16 cellular contexts compared by ENCODE assay signal in the genomic region with DNA sequence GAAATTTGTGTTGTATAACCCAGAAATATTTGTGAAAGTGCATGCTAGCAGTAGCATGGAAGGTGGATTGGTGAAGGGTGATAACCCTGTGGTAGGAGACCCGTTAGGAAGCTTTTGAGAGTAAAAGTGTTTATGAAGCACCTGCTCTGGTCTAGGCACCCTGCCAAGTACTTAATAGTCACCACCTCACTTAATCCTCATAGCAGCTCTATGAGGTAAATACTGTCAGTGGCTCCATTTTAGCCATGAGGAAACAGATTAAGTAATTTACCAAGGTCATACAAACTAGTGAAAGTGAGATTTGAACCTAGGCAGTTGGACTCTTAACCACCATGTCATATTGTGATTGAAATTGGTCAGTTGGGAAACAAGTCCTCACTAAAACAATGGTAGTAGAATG.
DNase-seq lines count a peak whose midpoint lies in the region; ATAC-seq and TF ChIP-seq lines count a peak whose summit lies in the region.
"Had no signal": no experiment of that assay in that cellular context is flagged by ENCODE, and none has a peak within 500 bp of the region (broad histone marks: within the 10 kb centered on the region; RNA-seq: fewer than 3 reads in every experiment).

No MANE protein-coding gene starts in this region.

- TF ChIP-seq POLR2A in esophagus squamous epithelium (IDR thresholded peaks at IDR 0.05) = no peak

- no peak overlapping the region for H3K4me3 ChIP-seq in BLaER1 treated with 17β-estradiol and CSF1 and Interleukin-3, amounts not matched to agents 10 nM and 100 nM
- H3K4me3 ChIP-seq in CD4-positive, alpha-beta memory T cell (ENCODE audit: low read length in 2 of 2) = no peak overlapping the region
- H3K4me3 ChIP-seq in esophagus squamous epithelium (no peak overlapping the region), GM23338 (no peak overlapping the region)
- H3K4me3 ChIP-seq: thyroid gland had no signal

- H3K27me3 ChIP-seq in BLaER1 treated with 17β-estradiol and CSF1 and Interleukin-3, amounts not matched to agents 10 nM and 100 nM = no peaks in the 10 kb centered on the region
- H3K27me3 ChIP-seq in CD4-positive, alpha-beta memory T cell (ENCODE audit: insufficient read depth, low read length) = no peaks in the 10 kb centered on the region
- H3K27me3 ChIP-seq in esophagus squamous epithelium (no peaks in the 10 kb centered on the region), GM23338 (ENCODE audit: insufficient read depth) (no peaks in the 10 kb centered on the region)
- H3K27me3 ChIP-seq: brain microvascular endothelial cell, thyroid gland had no signal

- intact Hi-C loops in CD4-positive, alpha-beta memory T cell (cut with micrococcal nuclease) = no loop called here
- intact Hi-C loops in esophagus squamous epithelium (cut with DNase I) = no loop called here

- peaks cover 84 to 100% (median 100%) of the 10 kb centered on the region in 11 experiments for H4K20me1 ChIP-seq in BLaER1 treated with 17β-estradiol and CSF1 and Interleukin-3, amounts not matched to agents 10 nM and 100 nM
- H4K20me1 ChIP-seq in GM23338 (replicated peaks; ENCODE audit: insufficient read depth) = peaks cover 17% of the 10 kb centered on the region

- peak overlapping the region in 1 of 8 donors; percentile 20 for H3K4me3 Mint-ChIP-seq in CD4-positive, alpha-beta memory T cell
- H3K4me3 Mint-ChIP-seq in GM23338 = no peak overlapping the region
- H3K4me3 Mint-ChIP-seq: B cell, nephron progenitor cell had no signal

- H3F3A ChIP-seq in GM23338 (replicated peaks; ENCODE audit: low read depth) = no peaks in the 10 kb centered on the region

- peaks cover 52 to 64% (median 59%) of the 10 kb centered on the region in 10 experiments for H3K4me1 ChIP-seq in BLaER1 treated with 17β-estradiol and CSF1 and Interleukin-3, amounts not matched to agents 10 nM and 100 nM
- H3K4me1 ChIP-seq in CD4-positive, alpha-beta memory T cell (ENCODE audit: insufficient read depth, low read length) = peaks cover 20% of the 10 kb centered on the region
- H3K4me1 ChIP-seq in esophagus squamous epithelium (peaks cover 0 to 67% (median 12%) of the 10 kb centered on the region in 3 donors), GM23338 (ENCODE audit: insufficient read depth) (peaks cover 12% of the 10 kb centered on the region)
- H3K4me1 ChIP-seq: thyroid gland had no signal

- peaks cover 30% of the 10 kb centered on the region for H3K79me2 ChIP-seq in GM23338 (replicated peaks; ENCODE audit: insufficient read depth)

- no peak for DNase-seq in CD4-positive, alpha-beta memory T cell
- DNase-seq in NCI-H774 (lab: John Stamatoyannopoulos, UW) (peak; percentile 54), esophagus squamous epithelium (lab: John Stamatoyannopoulos, UW) (no peak), GM23338 (ENCODE audit: low spot score) (no peak)
- no peak for DNase-seq in NK-92 treated with Interleukin-12 subunit alpha and Interleukin-12 subunit beta, amount 100 ng/mL, for 24 hours (lab: John Stamatoyannopoulos, UW)
- DNase-seq: activated CD4-positive, alpha-beta T cell treated with anti-CD3 and anti-CD28 coated beads, Interleukin-2, amount 50 U/mL, for 4 hours; activated T-cell treated with anti-CD3 and anti-CD28 coated beads for 4 hours; brain microvascular endothelial cell; NCI-H1694 treated with DMSO at 0.1 percent for 48 hours; nephron progenitor cell; thyroid gland had no signal

- peaks cover 0 to 2% (median 0%) of the 10 kb centered on the region in 8 donors for H3K9me3 Mint-ChIP-seq in CD4-positive, alpha-beta memory T cell
- no peaks in the 10 kb centered on the region for H3K9me3 Mint-ChIP-seq in GM23338
- H3K9me3 Mint-ChIP-seq: activated naive CD4-positive, alpha-beta T cell treated with anti-CD3 and anti-CD28 coated beads, Interleukin-2, amount 50 U/mL, for 72 hours; nephron progenitor cell had no signal

- no peak overlapping the region for H2AFZ ChIP-seq in GM23338

- H3K27ac Mint-ChIP-seq in CD4-positive, alpha-beta memory T cell = peak overlapping the region in 5 of 7 donors; percentile 47 to 83 (median 69)
- no peak overlapping the region for H3K27ac Mint-ChIP-seq in GM23338

- no peaks in the 10 kb centered on the region for H3K9me2 ChIP-seq in GM23338 (ENCODE audit: insufficient read depth)

- no peak overlapping the region for H3K9ac ChIP-seq in BLaER1 treated with 17β-estradiol and CSF1 and Interleukin-3, amounts not matched to agents 10 nM and 100 nM

- CTCF ChIA-PET in CD4-positive, alpha-beta memory T cell (lab: Charles Lee; ENCODE audit: partially characterized antibody) = no interaction called here

- H3K36me3 ChIP-seq in BLaER1 treated with 17β-estradiol and CSF1 and Interleukin-3, amounts not matched to agents 10 nM and 100 nM = peaks cover 64 to 94% (median 83%) of the 10 kb centered on the region in 11 experiments
- H3K36me3 ChIP-seq in CD4-positive, alpha-beta memory T cell (ENCODE audit: insufficient read depth, low read length) = peaks cover 4% of the 10 kb centered on the region
- H3K36me3 ChIP-seq in esophagus squamous epithelium (peaks cover 0 to 30% (median 11%) of the 10 kb centered on the region in 3 donors), GM23338 (ENCODE audit: insufficient read depth) (no peaks in the 10 kb centered on the region)
- H3K36me3 ChIP-seq: brain microvascular endothelial cell had no signal

- no peak for ATAC-seq in GM23338
- no peak for ATAC-seq in GM21390 (IDR thresholded peaks at IDR 0.05; ENCODE audit: unreplicated experiment)
- ATAC-seq: activated naive CD4-positive, alpha-beta T cell treated with anti-CD3 and anti-CD28 coated beads, Interleukin-2, amount 50 U/mL, for 72 hours had no signal

- POLR2A ChIA-PET in CD4-positive, alpha-beta memory T cell (lab: Charles Lee; ENCODE audit: partially characterized antibody) = interaction anchor here (1.1 to 3.1 kb wide), 3 partner anchors 10 to 64 kb away, joined by 5 to 12 read pairs (median 5); no protein-coding TSS in a partner anchor

- no peak overlapping the region for H3K27ac ChIP-seq in BLaER1 treated with 17β-estradiol and CSF1 and Interleukin-3, amounts not matched to agents 10 nM and 100 nM
- no peak overlapping the region for H3K27ac ChIP-seq in CD4-positive, alpha-beta memory T cell (ENCODE audit: low read depth, low read length)
- H3K27ac ChIP-seq in esophagus squamous epithelium (peak overlapping the region in 3 of 4 donors; percentile 21 to 62 (median 60)), GM23338 (ENCODE audit: low read depth) (no peak overlapping the region)
- H3K27ac ChIP-seq: brain microvascular endothelial cell, thyroid gland had no signal

- H3K9me3 ChIP-seq in BLaER1 treated with 17β-estradiol and CSF1 and Interleukin-3, amounts not matched to agents 10 nM and 100 nM (replicated peaks in 1 of 11) = no peaks in the 10 kb centered on the region
- H3K9me3 ChIP-seq in CD4-positive, alpha-beta memory T cell (ENCODE audit: control insufficient read depth in 1 of 2, low read length in 2 of 2) = no peaks in the 10 kb centered on the region
- H3K9me3 ChIP-seq in esophagus squamous epithelium = no peaks in the 10 kb centered on the region
- H3K9me3 ChIP-seq: thyroid gland had no signal

- no peak for TF ChIP-seq CTCF in esophagus squamous epithelium (IDR thresholded peaks at IDR 0.05)
- no peak for TF ChIP-seq CTCF in GM23338 (conservative IDR thresholded peaks at IDR 0.05; ENCODE audit: low read depth in 2 of 2)

- WGBS in esophagus squamous epithelium, 2 donors = 21 to 43% methylated on average over 1 of the region's 1 CpG

- peaks cover 22 to 28% of the 10 kb centered on the region in 2 donors for H3K36me3 Mint-ChIP-seq in CD4-positive, alpha-beta memory T cell
- H3K36me3 Mint-ChIP-seq in GM23338 (ENCODE audit: low read depth) = peaks cover 9% of the 10 kb centered on the region

- H3K4me2 ChIP-seq in BLaER1 treated with 17β-estradiol and CSF1 and Interleukin-3, amounts not matched to agents 10 nM and 100 nM = peak overlapping the region in 9 of 11 experiments; percentile 32 to 73 (median 61); a peak in 11 of 22 replicates
- H3K4me2 ChIP-seq in GM23338 = no peak overlapping the region

- H3K4me1 Mint-ChIP-seq in CD4-positive, alpha-beta memory T cell = peaks cover 23 to 53% (median 42%) of the 10 kb centered on the region in 4 donors
- H3K4me1 Mint-ChIP-seq in GM23338 = peaks cover 23% of the 10 kb centered on the region

- no peaks in the 10 kb centered on the region for H3K27me3 Mint-ChIP-seq in CD4-positive, alpha-beta memory T cell
- H3K27me3 Mint-ChIP-seq in GM23338 (ENCODE audit: insufficient read depth, low read depth, poor library complexity) = peaks cover 4% of the 10 kb centered on the region
- H3K27me3 Mint-ChIP-seq: B cell, progenitor cell of endocrine pancreas had no signal

TF ChIP-seq in GM23338, 12 proteins besides CTCF, POLR2A, EP300 and RAD21:
- TF ChIP-seq ZNF331 (CRISPR knock-in tag; IDR thresholded peaks at IDR 0.05; ENCODE audit: low read depth) (no peak), EZH2phosphoT487 (IDR thresholded peaks at IDR 0.05; ENCODE audit: unreplicated experiment) (no peak), NANOG (IDR thresholded peaks at IDR 0.05; ENCODE audit: borderline replicate concordance) (no peak)

Comparison
In these comparisons a context has a peak if more than half of its experiments do, and no peak if none do; other contexts are left out.
1. H3K27ac ChIP-seq: peak in esophagus squamous epithelium (3 of 4); none in BLaER1 treated with 17β-estradiol and CSF1 and Interleukin-3, amounts not matched to agents 10 nM and 100 nM (0 of 11), CD4-positive, alpha-beta memory T cell (single experiment) and GM23338 (single experiment).